Comparison of ENCODE assay signal across 10 cellular contexts in genomic region chr3:79846148-79846933, GRCh38.
DNase-seq lines count a peak whose midpoint lies in the region; ATAC-seq and TF ChIP-seq lines count a peak whose summit lies in the region.
"Had no signal": no experiment of that assay in that cellular context is flagged by ENCODE, and none has a peak within 500 bp of the region (broad histone marks: within the 10 kb centered on the region; RNA-seq: fewer than 3 reads in every experiment).

No MANE protein-coding gene starts in this region.

- H3K36me3 ChIP-seq in BJ (ENCODE audit: control insufficient read depth, insufficient read depth, low read length) (no peaks in the 10 kb centered on the region), hepatocyte (replicated peaks; ENCODE audit: insufficient read depth, low read depth) (no peaks in the 10 kb centered on the region)
- H3K36me3 ChIP-seq: thoracic aorta had no signal

- ATAC-seq in GM18868 (IDR thresholded peaks at IDR 0.05; ENCODE audit: unreplicated experiment) (peak; percentile 55), GM19328 (IDR thresholded peaks at IDR 0.05; ENCODE audit: unreplicated experiment) (no peak)
- no peak for ATAC-seq in stimulated activated naive CD8-positive, alpha-beta T cell treated with anti-CD3 and anti-CD28 coated beads, Interleukin-15, Interleukin-2, amounts not matched to agents 100 U/mL and 50 U/mL, for 24 hours

- no peaks in the 10 kb centered on the region for H3K79me2 ChIP-seq in hepatocyte

- H3K4me1 ChIP-seq in hepatocyte (ENCODE audit: insufficient read depth), result no peaks in the 10 kb centered on the region

- H3K27me3 ChIP-seq in BJ (ENCODE audit: control insufficient read depth, insufficient read depth, low read length) (no peaks in the 10 kb centered on the region), hepatocyte (no peaks in the 10 kb centered on the region)

- TF ChIP-seq CTCF in BJ (IDR thresholded peaks at IDR 0.05; ENCODE audit: insufficient read depth, low read depth, low read length), result 0 out of 2 replicates have a peak, but pooled peaks have one; percentile 3
- TF ChIP-seq CTCF in hepatocyte (IDR thresholded peaks at IDR 0.05; ENCODE audit: poor library complexity), result peak; percentile 20

- POLR2A ChIA-PET in BJ (lab: Charles Lee), result no interaction called here

- H3K9me3 ChIP-seq in hepatocyte (ENCODE audit: low read depth), result no peaks in the 10 kb centered on the region
- H3K9me3 ChIP-seq: thoracic aorta had no signal

- WGBS in hepatocyte (ENCODE audit: low lambda C conversion rate, missing lambda C conversion rate), result 69% methylated on average over 9 of the region's 9 CpGs

- H3K4me3 ChIP-seq in BJ (ENCODE audit: low read depth, low read length), result no peak overlapping the region
- H3K4me3 ChIP-seq in hepatocyte, result no peak overlapping the region
- H3K4me3 ChIP-seq: thoracic aorta had no signal

- H2AFZ ChIP-seq in hepatocyte, result no peak overlapping the region

- H4K20me1 ChIP-seq in hepatocyte (ENCODE audit: insufficient read depth, poor library complexity, severe bottlenecking), result no peaks in the 10 kb centered on the region

- DNase-seq in BJ (ENCODE audit: low read depth) (no peak), RKO (ENCODE audit: low spot score) (peak; percentile 14), hepatocyte (ENCODE audit: low spot score) (no peak), activated T-cell treated with anti-CD3 and anti-CD28 coated beads for 4 hours (no peak)
- DNase-seq in stimulated activated naive CD8-positive, alpha-beta T cell treated with anti-CD3 and anti-CD28 coated beads, Interleukin-15, Interleukin-2, amounts not matched to agents 100 U/mL and 50 U/mL, for 24 hours, result no peak
- DNase-seq in activated T-cell treated with anti-CD3 and anti-CD28 coated beads, Interleukin-2, amount 50 U/mL, for 24 hours, result no peak
- DNase-seq: midbrain had no signal

- no peaks in the 10 kb centered on the region for H3K36me3 Mint-ChIP-seq in activated T-cell treated with anti-CD3 and anti-CD28 coated beads, Interleukin-2, amount 50 U/mL, for 24 hours (ENCODE audit: low read depth)

- no peaks in the 10 kb centered on the region for H3K9me2 ChIP-seq in hepatocyte (replicated peaks; ENCODE audit: insufficient read depth)

- CTCF ChIA-PET in BJ (lab: Yijun Ruan, JAX), result no interaction called here

- H3K27me3 Mint-ChIP-seq in activated T-cell treated with anti-CD3 and anti-CD28 coated beads, Interleukin-2, amount 50 U/mL, for 24 hours, result no peaks in the 10 kb centered on the region

- H3K27ac ChIP-seq in hepatocyte, result no peak overlapping the region
- H3K27ac ChIP-seq: thoracic aorta had no signal

- H3K4me2 ChIP-seq in hepatocyte, result no peak overlapping the region

- no peaks in the 10 kb centered on the region for H3K4me1 Mint-ChIP-seq in activated T-cell treated with anti-CD3 and anti-CD28 coated beads, Interleukin-2, amount 50 U/mL, for 24 hours (ENCODE audit: low read depth)

- H3K27ac Mint-ChIP-seq in activated T-cell treated with anti-CD3 and anti-CD28 coated beads, Interleukin-2, amount 50 U/mL, for 24 hours, result no peak overlapping the region

- peaks cover 17% of the 10 kb centered on the region for H3K9me3 Mint-ChIP-seq in activated T-cell treated with anti-CD3 and anti-CD28 coated beads, Interleukin-2, amount 50 U/mL, for 24 hours

- H3K4me3 Mint-ChIP-seq in activated T-cell treated with anti-CD3 and anti-CD28 coated beads, Interleukin-2, amount 50 U/mL, for 24 hours, result no peak overlapping the region
